13 cellular contexts compared by ENCODE assay signal in the genomic region with DNA sequence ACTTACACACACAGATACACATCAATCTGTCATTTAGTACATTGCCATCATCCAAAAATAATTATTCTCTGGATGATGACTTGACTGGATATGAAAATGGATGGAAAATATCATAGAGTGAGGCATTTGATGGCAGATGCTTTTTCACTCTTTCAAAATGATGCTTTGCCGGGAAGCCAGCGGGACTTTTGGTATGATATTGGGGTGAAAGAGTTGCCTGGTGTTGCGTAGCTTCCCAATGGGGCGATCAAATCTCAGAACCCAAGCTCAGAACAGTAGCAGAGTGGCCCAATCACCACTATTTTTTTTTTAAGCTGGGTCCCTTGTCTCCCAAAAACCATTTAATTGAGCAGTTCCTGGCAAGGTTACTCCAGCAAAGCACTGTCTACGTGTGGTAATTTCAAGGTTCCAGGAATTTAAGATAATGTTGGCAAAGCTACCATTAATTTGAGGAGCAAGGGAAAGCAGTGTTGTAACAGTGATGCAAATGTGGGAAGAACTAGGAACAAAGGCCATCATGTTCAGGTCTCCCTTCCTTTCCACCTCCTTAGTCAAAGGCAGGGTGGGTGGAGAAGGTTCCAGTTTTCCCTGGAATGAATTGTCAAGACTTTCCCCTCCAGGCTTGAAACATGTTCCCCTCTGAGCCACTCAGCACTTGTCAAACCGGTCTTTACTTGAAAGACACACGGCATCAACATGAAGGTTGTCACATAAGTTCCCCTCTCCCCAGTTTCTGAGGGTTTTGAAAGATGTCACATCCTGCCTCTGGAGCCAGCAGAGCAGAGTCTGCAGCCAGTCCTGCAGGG.
DNase-seq lines count a peak whose midpoint lies in the region; TF ChIP-seq lines count a peak whose summit lies in the region.
"Had no signal": no experiment of that assay in that cellular context is flagged by ENCODE, and none has a peak within 500 bp of the region (broad histone marks: within the 10 kb centered on the region; RNA-seq: fewer than 3 reads in every experiment).

No MANE protein-coding gene starts in this region.

- H3K27ac ChIP-seq in endodermal cell (ENCODE audit: low read depth, low read length) (no peak overlapping the region), tibial artery (peak overlapping the region; percentile 71 to 72)

- H3K9me3 Mint-ChIP-seq in endodermal cell = no peaks in the 10 kb centered on the region

- no peak overlapping the region for H3K27ac Mint-ChIP-seq in endodermal cell

- H3K9me3 ChIP-seq in endodermal cell (ENCODE audit: control insufficient read depth, low read length) (no peaks in the 10 kb centered on the region), tibial artery (no peaks in the 10 kb centered on the region)
- H3K9me3 ChIP-seq: left lung, Peyer's patch had no signal

- DNase-seq in NCI-H226 (peak; percentile 41), endodermal cell (peak; percentile 62), left kidney (ENCODE audit: low read depth, low spot score) (peak; percentile 48), tibial artery (no peak), NK-92 (lab: John Stamatoyannopoulos, UW; ENCODE audit: unreplicated experiment) (no peak), inferior parietal cortex (ENCODE audit: extremely low spot score) (no peak), HK-2 (ENCODE audit: unreplicated experiment) (no peak)
- DNase-seq: anterior cingulate cortex, COR-L47, NCI-H2171, Peyer's patch, posterior cingulate gyrus had no signal

- H3K4me1 Mint-ChIP-seq in endodermal cell = peaks cover 7% of the 10 kb centered on the region

- H3K4me3 ChIP-seq in endodermal cell (ENCODE audit: low read length) (no peak overlapping the region), tibial artery (no peak overlapping the region)
- H3K4me3 ChIP-seq: left lung, Peyer's patch had no signal

- H3K36me3 Mint-ChIP-seq in endodermal cell (ENCODE audit: low read depth) = no peaks in the 10 kb centered on the region

- no peak overlapping the region for H3K9ac ChIP-seq in endodermal cell (ENCODE audit: extremely low read depth, low read length, poor library complexity, severe bottlenecking)

- H3K27me3 ChIP-seq in endodermal cell (ENCODE audit: control insufficient read depth, insufficient read depth, low read length, poor library complexity, severe bottlenecking) (no peaks in the 10 kb centered on the region), tibial artery (no peaks in the 10 kb centered on the region)
- H3K27me3 ChIP-seq: Peyer's patch had no signal

- no peak for TF ChIP-seq CTCF in endodermal cell (conservative IDR thresholded peaks at IDR 0.05)
- no peak for TF ChIP-seq CTCF in tibial artery (IDR thresholded peaks at IDR 0.05)

- H3K36me3 ChIP-seq in endodermal cell (ENCODE audit: control insufficient read depth, insufficient read depth, low read length) (no peaks in the 10 kb centered on the region), tibial artery (no peaks in the 10 kb centered on the region)
- H3K36me3 ChIP-seq: left lung, Peyer's patch had no signal

- H3K27me3 Mint-ChIP-seq in endodermal cell (ENCODE audit: insufficient read depth) = peaks cover 1% of the 10 kb centered on the region

- H3K4me1 ChIP-seq in endodermal cell (ENCODE audit: control insufficient read depth, insufficient read depth, low read length) (no peaks in the 10 kb centered on the region), tibial artery (peaks cover 0 to 28% (median 23%) of the 10 kb centered on the region in 4 donors)
- H3K4me1 ChIP-seq: left lung, Peyer's patch had no signal

- intact Hi-C loops in tibial artery (cut with DNase I; ENCODE audit: low total_unique reads) = no loop called here

- no peak overlapping the region for H3K4me3 Mint-ChIP-seq in endodermal cell

- 75 to 84% methylated on average over 5 to 7 of the region's 7 CpGs for WGBS in endodermal cell (ENCODE audit: insufficient coverage in 1 of 2, insufficient read length in 1 of 2), 2 experiments

Comparison
In these comparisons a context has a peak if more than half of its experiments do, and no peak if none do; other contexts are left out.
1. DNase-seq: peak in NCI-H226 (single experiment), endodermal cell (single experiment) and left kidney (single experiment); none in tibial artery (0 of 2), NK-92 (single experiment), inferior parietal cortex (single experiment) and HK-2 (single experiment).